ENCODE assay signal across 7 cellular contexts in genomic region chr2:172288603-172289002, GRCh38.
A peak's percentile ranks its signal among the peaks of the same experiment; 100 is the strongest.
DNase-seq lines count a peak whose midpoint lies in the region; TF ChIP-seq lines count a peak whose summit lies in the region.

No MANE protein-coding gene starts in this region.

- DNase-seq in H4 (ENCODE audit: low spot score) (peak; percentile 24), NCI-H2171 treated with DMSO at 0.1 percent for 48 hours (lab: John Stamatoyannopoulos, UW) (peak; percentile 30), NCI-H187 treated with DMSO at 0.1 percent for 48 hours (lab: John Stamatoyannopoulos, UW) (no peak), AG08396 (ENCODE audit: low spot score) (no peak), GM10248 (ENCODE audit: extremely low spot score) (no peak)
- peak; percentile 73 for DNase-seq in activated naive CD4-positive, alpha-beta T cell treated with anti-CD3 and anti-CD28 coated beads for 36 hours
- DNase-seq in stimulated activated CD4-positive, alpha-beta T cell treated with anti-CD3 and anti-CD28 coated beads, Interleukin-1b, Interleukin-23, amount 100 ng/mL, for 48 hours, result peak; percentile 50

- intact Hi-C loops in activated naive CD4-positive, alpha-beta T cell treated with anti-CD3 and anti-CD28 coated beads for 36 hours (cut with micrococcal nuclease), result loop anchor here (5.0 kb wide), 1 partner anchor 116 kb away; no protein-coding TSS in a partner anchor

- CTCF ChIA-PET in activated naive CD4-positive, alpha-beta T cell treated with anti-CD3 and anti-CD28 coated beads for 36 hours (lab: Charles Lee), result interaction anchor here (0.5 to 2.0 kb wide), 3 partner anchors 45 to 1358 kb away, joined by 3 to 7 read pairs (median 3); no protein-coding TSS in a partner anchor
- CTCF ChIA-PET in GM10248 (lab: Yijun Ruan, JAX), result no interaction called here

- TF ChIP-seq CTCF in GM10248 (IDR thresholded peaks at IDR 0.05; ENCODE audit: control extremely low read depth, extremely low read depth, low read depth, missing control alignments), result no peak

- POLR2A ChIA-PET in GM10248 (lab: Yijun Ruan, JAX), result no interaction called here

- no peak overlapping the region for H3K4me3 Mint-ChIP-seq in activated naive CD4-positive, alpha-beta T cell treated with anti-CD3 and anti-CD28 coated beads for 36 hours

- peaks cover 30% of the 10 kb centered on the region for H3K4me1 Mint-ChIP-seq in activated naive CD4-positive, alpha-beta T cell treated with anti-CD3 and anti-CD28 coated beads for 36 hours (ENCODE audit: low read depth)

- H3K9me3 Mint-ChIP-seq in activated naive CD4-positive, alpha-beta T cell treated with anti-CD3 and anti-CD28 coated beads for 36 hours, result peaks cover 2% of the 10 kb centered on the region

- no peaks in the 10 kb centered on the region for H3K27me3 Mint-ChIP-seq in activated naive CD4-positive, alpha-beta T cell treated with anti-CD3 and anti-CD28 coated beads for 36 hours (ENCODE audit: low read depth)

- no peak overlapping the region for H3K27ac Mint-ChIP-seq in activated naive CD4-positive, alpha-beta T cell treated with anti-CD3 and anti-CD28 coated beads for 36 hours

- no peaks in the 10 kb centered on the region for H3K36me3 Mint-ChIP-seq in activated naive CD4-positive, alpha-beta T cell treated with anti-CD3 and anti-CD28 coated beads for 36 hours (ENCODE audit: low read depth)

Comparison
In these comparisons a context has a peak if more than half of its experiments do, and no peak if none do; other contexts are left out.
1. DNase-seq: peak in H4 (single experiment), NCI-H2171 treated with DMSO at 0.1 percent for 48 hours (single experiment), activated naive CD4-positive, alpha-beta T cell treated with anti-CD3 and anti-CD28 coated beads for 36 hours (single experiment) and stimulated activated CD4-positive, alpha-beta T cell treated with anti-CD3 and anti-CD28 coated beads, Interleukin-1b, Interleukin-23, amount 100 ng/mL, for 48 hours (single experiment); none in NCI-H187 treated with DMSO at 0.1 percent for 48 hours (single experiment), AG08396 (single experiment) and GM10248 (single experiment).